19 cellular contexts compared by ENCODE assay signal in genomic region chrX:113802837-113803236, GRCh38.
"Had no signal": no experiment of that assay in that cellular context is flagged by ENCODE, and none has a peak within 500 bp of the region (broad histone marks: within the 10 kb centered on the region; RNA-seq: fewer than 3 reads in every experiment).

No MANE protein-coding gene starts in this region.

- H3K27ac Mint-ChIP-seq: activated CD4-positive, alpha-beta T cell treated with anti-CD3 and anti-CD28 coated beads, Interleukin-2, amount 10 ng/mL, durations not matched to agents 7 days and 5 days; activated CD8-positive, alpha-beta T cell treated with anti-CD3 and anti-CD28 coated beads, Interleukin-2, amount 10 ng/mL, durations not matched to agents 7 days and 5 days; dendritic cell treated with granulocyte-macrophage colony-stimulating factor and Interleukin-4, amounts not matched to agents 40 ng/mL and 50 ng/mL, for 4 days; memory B cell; naive thymus-derived CD8-positive, alpha-beta T cell; T-helper 1 cell treated with Interleukin-12 subunit alpha and Interleukin-12 subunit beta and Interleukin-4 antibody, amounts not matched to agents 30 μg/mL and 1 μg/mL, for 36 hours had no signal

- H3K4me3 Mint-ChIP-seq: activated CD4-positive, alpha-beta T cell treated with anti-CD3 and anti-CD28 coated beads, Interleukin-2, amount 10 ng/mL, durations not matched to agents 7 days and 5 days; activated CD8-positive, alpha-beta T cell treated with anti-CD3 and anti-CD28 coated beads, Interleukin-2, amount 10 ng/mL, durations not matched to agents 7 days and 5 days; activated T-cell treated with anti-CD3 and anti-CD28 coated beads, Interleukin-2, amount 50 U/mL, for 4 hours; dendritic cell treated with granulocyte-macrophage colony-stimulating factor and Interleukin-4, amounts not matched to agents 40 ng/mL and 50 ng/mL, for 4 days; memory B cell; naive thymus-derived CD8-positive, alpha-beta T cell; T-helper 1 cell treated with Interleukin-12 subunit alpha and Interleukin-12 subunit beta and Interleukin-4 antibody, amounts not matched to agents 30 μg/mL and 1 μg/mL, for 36 hours had no signal

- H3K4me1 ChIP-seq: ascending aorta, esophagus muscularis mucosa, parathyroid adenoma had no signal

- H3K9ac ChIP-seq: parathyroid adenoma had no signal

- H3K4me1 Mint-ChIP-seq: activated CD4-positive, alpha-beta T cell treated with anti-CD3 and anti-CD28 coated beads, Interleukin-2, amount 10 ng/mL, durations not matched to agents 7 days and 5 days; memory B cell; naive thymus-derived CD8-positive, alpha-beta T cell had no signal

- H3K9me3 ChIP-seq: ascending aorta, esophagus muscularis mucosa had no signal

- H3K27me3 ChIP-seq: ascending aorta, esophagus muscularis mucosa had no signal

- H3K36me3 ChIP-seq: ascending aorta, esophagus muscularis mucosa had no signal

- H3K27ac ChIP-seq: ascending aorta, esophagus muscularis mucosa, parathyroid adenoma had no signal

- H3K36me3 Mint-ChIP-seq: memory B cell; naive thymus-derived CD8-positive, alpha-beta T cell had no signal

- ATAC-seq: activated CD4-positive, CD25-positive, alpha-beta regulatory T cell treated with anti-CD3 and anti-CD28 coated beads, Interleukin-2, amount 50 U/mL, for 24 hours; activated CD8-positive, alpha-beta T cell treated with anti-CD3 and anti-CD28 coated beads, Interleukin-2, amount 10 ng/mL, durations not matched to agents 7 days and 5 days; activated T-cell treated with anti-CD3 and anti-CD28 coated beads, Interleukin-2, amount 50 U/mL, for 4 hours; naive thymus-derived CD8-positive, alpha-beta T cell; sciatic nerve had no signal

- H3K27me3 Mint-ChIP-seq: activated CD4-positive, alpha-beta T cell treated with anti-CD3 and anti-CD28 coated beads, Interleukin-2, amount 10 ng/mL, durations not matched to agents 7 days and 5 days; dendritic cell treated with granulocyte-macrophage colony-stimulating factor and Interleukin-4, amounts not matched to agents 40 ng/mL and 50 ng/mL, for 4 days; memory B cell; naive thymus-derived CD8-positive, alpha-beta T cell had no signal

- H3K9me3 Mint-ChIP-seq: activated CD4-positive, alpha-beta T cell treated with anti-CD3 and anti-CD28 coated beads, Interleukin-2, amount 10 ng/mL, durations not matched to agents 7 days and 5 days; dendritic cell treated with granulocyte-macrophage colony-stimulating factor and Interleukin-4, amounts not matched to agents 40 ng/mL and 50 ng/mL, for 4 days; memory B cell; naive thymus-derived CD8-positive, alpha-beta T cell; T-helper 1 cell treated with Interleukin-12 subunit alpha and Interleukin-12 subunit beta and Interleukin-4 antibody, amounts not matched to agents 30 μg/mL and 1 μg/mL, for 36 hours had no signal

- DNase-seq: activated CD4-positive, alpha-beta T cell treated with anti-CD3 and anti-CD28 coated beads, Interleukin-2, amount 10 ng/mL, durations not matched to agents 7 days and 5 days; activated CD8-positive, alpha-beta T cell treated with anti-CD3 and anti-CD28 coated beads, Interleukin-2, amount 10 ng/mL, durations not matched to agents 7 days and 5 days; activated effector memory CD4-positive, alpha-beta T cell treated with Interleukin-2 at 50 U/mL for 16 hours; activated naive CD4-positive, alpha-beta T cell treated with anti-CD3 and anti-CD28 coated beads, Interleukin-2, amount 50 U/mL, for 16 hours; activated T-cell treated with anti-CD3 and anti-CD28 coated beads, Interleukin-2, amount 50 U/mL, for 4 hours; cerebellar nuclear complex; effector CD8-positive, alpha-beta T cell; foreskin fibroblast; hippocampal formation; naive thymus-derived CD8-positive, alpha-beta T cell; stimulated activated naive CD4-positive, alpha-beta T cell had no signal

- H3K79me2 ChIP-seq: parathyroid adenoma had no signal

- H3K4me3 ChIP-seq: ascending aorta, esophagus muscularis mucosa had no signal
